Comparison of ENCODE assay signal across 8 cellular contexts in genomic region chr17:63476494-63476856, GRCh38. TPM values are rescaled to one million over a fixed set of nuclear protein-coding genes. Genes with fewer than 3 reads are reported as not detected.
DNase-seq lines count a peak whose midpoint lies in the region; ATAC-seq, FAIRE-seq and TF ChIP-seq lines count a peak whose summit lies in the region.

No MANE protein-coding gene starts in this region.

- TF ChIP-seq CTCF in PC-9 (conservative IDR thresholded peaks at IDR 0.05) (no peak), endothelial cell of umbilical vein (IDR thresholded peaks at IDR 0.05; ENCODE audit: extremely low read depth in 1 of 2, insufficient read depth in 1 of 2, low read depth in 1 of 2, low read length in 2 of 2) (no peak)

- H3K9me1 ChIP-seq in endothelial cell of umbilical vein (replicated peaks; ENCODE audit: control insufficient read depth, extremely low read depth, insufficient read depth, low read length), result no peaks in the 10 kb centered on the region

- H3K9me2 ChIP-seq in PC-9 (ENCODE audit: insufficient read depth), result no peaks in the 10 kb centered on the region

- H3K36me3 ChIP-seq in PC-9 (ENCODE audit: low read depth) (no peaks in the 10 kb centered on the region), endothelial cell of umbilical vein (ENCODE audit: control insufficient read depth in 2 of 2, extremely low read depth in 1 of 2, insufficient read depth in 2 of 2, low read length in 2 of 2) (peaks cover 0 to 17% of the 10 kb centered on the region in 2 experiments), neuron (ENCODE audit: insufficient read depth, low read length) (no peaks in the 10 kb centered on the region)

- TF ChIP-seq POLR2A in endothelial cell of umbilical vein (IDR thresholded peaks at IDR 0.05; ENCODE audit: low read depth, low read length), result no peak

- peaks cover 6% of the 10 kb centered on the region; the same call in 1 of the 2 replicates for H3F3A ChIP-seq in PC-9 (ENCODE audit: insufficient read depth, low read depth)

- no peak overlapping the region for H3K9ac ChIP-seq in endothelial cell of umbilical vein (replicated peaks; ENCODE audit: extremely low read depth, insufficient read depth, low read length)

- H3K27ac ChIP-seq in PC-9 (no peak overlapping the region), endothelial cell of umbilical vein (ENCODE audit: insufficient read depth, low read depth, low read length) (no peak overlapping the region)

- BruUV-seq in PC-9 (replicated peaks; lab: Mats Ljungman, UMichigan) (no TSS peak), endothelial cell of umbilical vein (replicated peaks; lab: Mats Ljungman, UMichigan) (no TSS peak)

- CTCF ChIA-PET in PC-9 (lab: Charles Lee) (no interaction called here), endothelial cell of umbilical vein (lab: Charles Lee) (interaction anchor here (1.6 to 11.1 kb wide), 7 partner anchors 7 to 135 kb away, joined by 7 to 540 read pairs (median 31); partner anchors contain the start of gene CYB561)

- intact Hi-C loops in PC-9 (cut with micrococcal nuclease; ENCODE audit: unreplicated experiment), result loop anchor here (5.0 kb wide), 1 partner anchor 804 kb away; no protein-coding TSS in a partner anchor
- intact Hi-C loops in endothelial cell of umbilical vein (cut with micrococcal nuclease), result no loop called here

- H3K9me3 ChIP-seq in PC-9 (ENCODE audit: insufficient read depth, low read depth), result no peaks in the 10 kb centered on the region
- H3K9me3 ChIP-seq in endothelial cell of umbilical vein (replicated peaks; ENCODE audit: control insufficient read depth, insufficient read depth, low read length), result no peaks in the 10 kb centered on the region
- H3K9me3 ChIP-seq in neuron (ENCODE audit: low read length), result no peaks in the 10 kb centered on the region

- H4K20me1 ChIP-seq in PC-9 (ENCODE audit: insufficient read depth) (no peaks in the 10 kb centered on the region), endothelial cell of umbilical vein (replicated peaks; ENCODE audit: control insufficient read depth, extremely low read depth, insufficient read depth, low read length) (no peaks in the 10 kb centered on the region)

- POLR2A ChIA-PET in PC-9 (lab: Charles Lee; ENCODE audit: unreplicated experiment), result no interaction called here
- POLR2A ChIA-PET in endothelial cell of umbilical vein (lab: Charles Lee), result interaction anchor here (1.4 to 2.2 kb wide), 2 partner anchors 30 to 45 kb away, joined by 3 to 13 read pairs; partner anchors contain the start of gene CYB561

- ATAC-seq in HG03460 (IDR thresholded peaks at IDR 0.05; ENCODE audit: unreplicated experiment), result no peak

- dilution Hi-C loops in endothelial cell of umbilical vein (cut with MboI; ENCODE audit: extremely low pct_ligation_motif_present, low sequenced_read_pairs), result no loop called here

- H3K27me3 ChIP-seq in PC-9 (ENCODE audit: insufficient read depth, low read depth), result peaks cover 22% of the 10 kb centered on the region
- no peaks in the 10 kb centered on the region for H3K27me3 ChIP-seq in endothelial cell of umbilical vein (ENCODE audit: control insufficient read depth in 2 of 2, insufficient read depth in 2 of 2, low read length in 2 of 2)
- peaks cover 56% of the 10 kb centered on the region for H3K27me3 ChIP-seq in neuron (ENCODE audit: insufficient read depth, low read length)

- peak overlapping the region; percentile 56; the same call in 1 of the 2 replicates for H3K4me3 ChIP-seq in PC-9
- peak overlapping the region in 1 of 3 experiments; percentile 62 for H3K4me3 ChIP-seq in endothelial cell of umbilical vein (replicated peaks in 1 of 3; ENCODE audit: insufficient read depth in 1 of 3, low read depth in 1 of 3, low read length in 3 of 3)
- peak overlapping the region; percentile 56 for H3K4me3 ChIP-seq in neuron (ENCODE audit: low read length)

- H3K4me2 ChIP-seq in PC-9, result peak overlapping the region; percentile 72; the same call in 1 of the 2 replicates
- no peak overlapping the region for H3K4me2 ChIP-seq in endothelial cell of umbilical vein (ENCODE audit: insufficient read depth, low read length)

- FAIRE-seq in endothelial cell of umbilical vein (lab: Jason Lieb, UNC), result peak; percentile 21

- H3K4me1 ChIP-seq in PC-9 (replicated peaks; ENCODE audit: insufficient read depth) (peaks cover 5% of the 10 kb centered on the region), endothelial cell of umbilical vein (ENCODE audit: control insufficient read depth, extremely low read depth, insufficient read depth, low read length) (peaks cover 31% of the 10 kb centered on the region), neuron (ENCODE audit: insufficient read depth, low read length) (peaks cover 13% of the 10 kb centered on the region)

- H2AFZ ChIP-seq in PC-9 (no peak overlapping the region), endothelial cell of umbilical vein (ENCODE audit: low read depth, low read length) (no peak overlapping the region), neuron (ENCODE audit: low read depth, low read length) (peak overlapping the region; percentile 98)

- H3K79me2 ChIP-seq in PC-9 (ENCODE audit: low read depth) (no peaks in the 10 kb centered on the region), endothelial cell of umbilical vein (ENCODE audit: control insufficient read depth, insufficient read depth, low read length) (no peaks in the 10 kb centered on the region)

- DNase-seq in NCI-H82 (lab: John Stamatoyannopoulos, UW), result peak; percentile 67
- no peak for DNase-seq in NCI-H82 treated with DMSO at 0.1 percent for 48 hours (lab: John Stamatoyannopoulos, UW; ENCODE audit: unreplicated experiment)
- DNase-seq in PC-9, result no peak
- peak; percentile 18 for DNase-seq in endothelial cell of umbilical vein (ENCODE audit: low read depth, low spot score)
- DNase-seq in SKM-1 (lab: John Stamatoyannopoulos, UW; ENCODE audit: unreplicated experiment), result no peak
- no peak for DNase-seq in LoVo (ENCODE audit: low spot score)

TF ChIP-seq in endothelial cell of umbilical vein, 7 proteins besides CTCF, POLR2A, EP300 and RAD21:
- TF ChIP-seq GATA2 (IDR thresholded peaks at IDR 0.05; ENCODE audit: insufficient read depth, insufficient read length, low read depth, low read length), result no peak
- TF ChIP-seq MYC (IDR thresholded peaks at IDR 0.05; ENCODE audit: low read depth, low read length), result no peak
- TF ChIP-seq JUN (IDR thresholded peaks at IDR 0.05; ENCODE audit: borderline replicate concordance, insufficient read depth, insufficient read length, low read depth), result no peak
- no peak for TF ChIP-seq EZH2 (IDR thresholded peaks at IDR 0.05; ENCODE audit: borderline replicate concordance, low read depth, low read length, severe bottlenecking)
- no peak for TF ChIP-seq POLR2AphosphoS5 (IDR thresholded peaks at IDR 0.05; ENCODE audit: insufficient read depth, low read depth, low read length)
- TF ChIP-seq FOS (IDR thresholded peaks at IDR 0.05; ENCODE audit: borderline replicate concordance, insufficient read depth, low read length), result no peak
- TF ChIP-seq, protein P1, sequence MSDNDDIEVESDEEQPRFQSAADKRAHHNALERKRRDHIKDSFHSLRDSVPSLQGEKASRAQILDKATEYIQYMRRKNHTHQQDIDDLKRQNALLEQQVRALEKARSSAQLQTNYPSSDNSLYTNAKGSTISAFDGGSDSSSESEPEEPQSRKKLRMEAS (IDR thresholded peaks at IDR 0.05; ENCODE audit: insufficient read depth, insufficient read length), result no peak

RNA-seq across cellular contexts. Expression of gene ACE, which starts 0.4 kb away (rescaled TPM):
- total RNA-seq in PC-9 (2021) (0.76 and 1.4 TPM in 2 replicates), endothelial cell of umbilical vein (207 and 226 TPM in 2 replicates)
- polyA plus RNA-seq in endothelial cell of umbilical vein, result 63.4 and 72.3 TPM in 2 replicates
- 30.5 and 41.0 TPM in 2 replicates for polyA plus RNA-seq in endothelial cell of umbilical vein (2011; cell fraction: cytosol; rRNA removed)
- polyA plus RNA-seq in endothelial cell of umbilical vein (2011; cell fraction: nucleus; rRNA removed), result 187 and 256 TPM in 2 replicates
- 13.4 and 30.3 TPM in 2 replicates for polyA plus RNA-seq in endothelial cell of umbilical vein (2012)
- polyA minus RNA-seq in endothelial cell of umbilical vein, result 81.2 and 84.6 TPM in 2 replicates
- not detected for polyA minus RNA-seq in endothelial cell of umbilical vein (2011; cell fraction: cytosol; rRNA and poly(A)+ RNA removed)
- 94.5 and 140 TPM in 2 replicates for polyA minus RNA-seq in endothelial cell of umbilical vein (2011; cell fraction: nucleus; rRNA and poly(A)+ RNA removed)

RNA-seq across cellular contexts. Expression of gene CYB561, which starts 30.4 kb away (rescaled TPM):
- total RNA-seq in PC-9 (2021) (61.6 and 71.6 TPM in 2 replicates), endothelial cell of umbilical vein (71.1 and 72.4 TPM in 2 replicates)
- 34.9 and 45.1 TPM in 2 replicates for polyA plus RNA-seq in endothelial cell of umbilical vein
- 24.4 and 30.5 TPM in 2 replicates for polyA plus RNA-seq in endothelial cell of umbilical vein (2011; cell fraction: cytosol; rRNA removed)
- polyA plus RNA-seq in endothelial cell of umbilical vein (2011; cell fraction: nucleus; rRNA removed), result 61.1 and 63.6 TPM in 2 replicates
- 22.3 and 28.9 TPM in 2 replicates for polyA plus RNA-seq in endothelial cell of umbilical vein (2012)
- 68.6 and 78.0 TPM in 2 replicates for polyA minus RNA-seq in endothelial cell of umbilical vein
- polyA minus RNA-seq in endothelial cell of umbilical vein (2011; cell fraction: cytosol; rRNA and poly(A)+ RNA removed), result 21.5 TPM
- polyA minus RNA-seq in endothelial cell of umbilical vein (2011; cell fraction: nucleus; rRNA and poly(A)+ RNA removed), result 21.5 and 39.9 TPM in 2 replicates

RNA-seq across cellular contexts. Expression of gene KCNH6, which starts 46.7 kb away (rescaled TPM):
- total RNA-seq in PC-9 (2021), result not detected in 2 replicates
- total RNA-seq in endothelial cell of umbilical vein, result not detected in 2 replicates
- polyA plus RNA-seq in endothelial cell of umbilical vein, result 0.07 and 0.13 TPM in 2 replicates
- 0.03 and 0.07 TPM in 2 replicates for polyA plus RNA-seq in endothelial cell of umbilical vein (2011; cell fraction: cytosol; rRNA removed)
- 0.11 and 0.22 TPM in 2 replicates for polyA plus RNA-seq in endothelial cell of umbilical vein (2011; cell fraction: nucleus; rRNA removed)
- polyA plus RNA-seq in endothelial cell of umbilical vein (2012), result 0.11 and 0.12 TPM in 2 replicates
- polyA minus RNA-seq in endothelial cell of umbilical vein, result 0.17 TPM in 1 of 2 replicates, not detected in the other
- polyA minus RNA-seq in endothelial cell of umbilical vein (2011; cell fraction: cytosol; rRNA and poly(A)+ RNA removed), result not detected
- not detected in 2 replicates for polyA minus RNA-seq in endothelial cell of umbilical vein (2011; cell fraction: nucleus; rRNA and poly(A)+ RNA removed)

Comparison
In these comparisons a context has a peak if more than half of its experiments do, and no peak if none do; other contexts are left out.
1. DNase-seq: peak in NCI-H82 (single experiment) and endothelial cell of umbilical vein (single experiment); none in NCI-H82 treated with DMSO at 0.1 percent for 48 hours (single experiment), PC-9 (0 of 2), SKM-1 (single experiment) and LoVo (single experiment).
2. RNA of gene ACE, which starts 0.4 kb away (total RNA-seq): 207 to 226 TPM in endothelial cell of umbilical vein; 0.76 to 1.4 TPM in PC-9; every median in the first group is over 10 times any median in the second.